25 cellular contexts compared by ENCODE assay signal in the genomic region with DNA sequence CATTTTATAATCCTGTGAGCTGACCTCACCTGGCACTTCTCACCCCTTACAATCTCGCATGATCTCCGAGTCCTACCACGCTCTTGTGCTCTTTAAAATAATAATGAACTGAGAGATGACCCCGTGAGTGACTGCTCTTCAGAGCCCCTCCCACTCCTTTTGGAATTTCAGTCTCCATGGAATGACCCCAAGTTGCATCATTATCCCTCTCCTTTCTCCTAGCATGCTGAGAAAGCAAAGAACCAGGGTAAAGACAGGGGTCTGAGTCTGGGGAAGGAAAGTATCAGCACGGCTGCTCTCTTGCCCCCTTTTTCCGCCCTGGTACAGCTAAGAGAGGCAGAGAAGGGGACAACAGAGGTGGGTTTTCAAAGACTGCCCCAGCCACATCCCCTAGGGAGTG.
"Had no signal": no experiment of that assay in that cellular context is flagged by ENCODE, and none has a peak within 500 bp of the region (broad histone marks: within the 10 kb centered on the region; RNA-seq: fewer than 3 reads in every experiment).

No MANE protein-coding gene starts in this region.

- H3K27me3 Mint-ChIP-seq: activated CD4-positive, alpha-beta memory T cell treated with anti-CD3 and anti-CD28 coated beads for 36 hours had no signal

- H3K27ac Mint-ChIP-seq: activated CD4-positive, alpha-beta memory T cell treated with anti-CD3 and anti-CD28 coated beads for 36 hours; activated naive CD4-positive, alpha-beta T cell treated with anti-CD3 and anti-CD28 coated beads for 36 hours; effector memory CD8-positive, alpha-beta T cell; naive thymus-derived CD8-positive, alpha-beta T cell; T-helper 17 cell had no signal

- ATAC-seq: effector memory CD8-positive, alpha-beta T cell; esophagus mucosa; gastroesophageal sphincter; left lung; naive thymus-derived CD8-positive, alpha-beta T cell; T-helper 17 cell; upper lobe of right lung had no signal

- H3K27me3 ChIP-seq: colonic mucosa, dorsolateral prefrontal cortex, gastroesophageal sphincter, left lung, neutrophil, ovary, thyroid gland, upper lobe of right lung had no signal

- H3K36me3 Mint-ChIP-seq: activated CD4-positive, alpha-beta memory T cell treated with anti-CD3 and anti-CD28 coated beads for 36 hours; naive thymus-derived CD8-positive, alpha-beta T cell had no signal

- H3K9me3 ChIP-seq: colonic mucosa, gastroesophageal sphincter, left lung, neutrophil, ovary, prostate gland, spleen, thyroid gland, upper lobe of right lung had no signal

- H3K9me3 Mint-ChIP-seq: activated CD4-positive, alpha-beta memory T cell treated with anti-CD3 and anti-CD28 coated beads for 36 hours; activated naive CD4-positive, alpha-beta T cell treated with anti-CD3 and anti-CD28 coated beads for 36 hours; effector memory CD8-positive, alpha-beta T cell; naive thymus-derived CD8-positive, alpha-beta T cell had no signal

- H3K36me3 ChIP-seq: colonic mucosa, gastroesophageal sphincter, left lung, neutrophil, ovary, prostate gland, spleen, thyroid gland, upper lobe of right lung had no signal

- H3K4me1 Mint-ChIP-seq: naive thymus-derived CD8-positive, alpha-beta T cell; T-helper 17 cell had no signal

- H3K4me3 ChIP-seq: colonic mucosa, dorsolateral prefrontal cortex, gastroesophageal sphincter, left lung, lung, ovary, prostate gland, spleen, thyroid gland, upper lobe of right lung had no signal

- H3K4me3 Mint-ChIP-seq: activated CD4-positive, alpha-beta memory T cell treated with anti-CD3 and anti-CD28 coated beads for 36 hours; activated naive CD4-positive, alpha-beta T cell treated with anti-CD3 and anti-CD28 coated beads for 36 hours; effector memory CD8-positive, alpha-beta T cell; naive thymus-derived CD8-positive, alpha-beta T cell; T-helper 17 cell had no signal

- DNase-seq: activated CD4-positive, alpha-beta memory T cell treated with anti-CD3 and anti-CD28 coated beads for 36 hours; activated CD4-positive, alpha-beta T cell treated with anti-CD3 and anti-CD28 coated beads for 48 hours; activated naive CD4-positive, alpha-beta T cell treated with anti-CD3 and anti-CD28 coated beads for 36 hours; activated T-cell treated with anti-CD3 and anti-CD28 coated beads, Interleukin-2, amount 50 U/mL, for 48 hours; amygdala; colonic mucosa; dorsolateral prefrontal cortex; effector memory CD8-positive, alpha-beta T cell; head of caudate nucleus; hypothalamus; left lung; naive thymus-derived CD8-positive, alpha-beta T cell; ovary; spleen; stimulated activated CD4-positive, alpha-beta T cell treated with anti-CD3 and anti-CD28 coated beads, Interleukin-4, amount 100 ng/mL, for 1 hour; stimulated activated naive CD4-positive, alpha-beta T cell treated with Interleukin-2 at 50 U/mL for 16 hours; substantia nigra; T-helper 17 cell; thyroid gland; upper lobe of right lung had no signal

- H3K4me1 ChIP-seq: colonic mucosa, left lung, prostate gland, spleen, thyroid gland, upper lobe of right lung had no signal

- H3K27ac ChIP-seq: colonic mucosa, dorsolateral prefrontal cortex, gastroesophageal sphincter, left lung, neutrophil, ovary, prostate gland, spleen, thyroid gland, upper lobe of right lung had no signal
